ENCODE assay signal across 9 cellular contexts in genomic region chr3:16515885-16516420, GRCh38. TPM values are rescaled to one million over a fixed set of nuclear protein-coding genes. Genes with fewer than 3 reads are reported as not detected.
DNase-seq lines count a peak whose midpoint lies in the region; ATAC-seq and TF ChIP-seq lines count a peak whose summit lies in the region.
"Had no signal": no experiment of that assay in that cellular context is flagged by ENCODE, and none has a peak within 500 bp of the region (broad histone marks: within the 10 kb centered on the region; RNA-seq: fewer than 3 reads in every experiment).

No MANE protein-coding gene starts in this region.

- intact Hi-C loops in spleen (cut with DNase I; ENCODE audit: low total_unique reads), result no loop called here

- H3K4me3 ChIP-seq in spleen, result peak overlapping the region in 1 of 8 donors; percentile 95

- H3K27me3 Mint-ChIP-seq in activated CD8-positive, alpha-beta memory T cell treated with anti-CD3 and anti-CD28 coated beads, Interleukin-2, amount 10 ng/mL, durations not matched to agents 7 days and 5 days, result no peaks in the 10 kb centered on the region
- H3K27me3 Mint-ChIP-seq in activated naive CD8-positive, alpha-beta T cell treated with anti-CD3 and anti-CD28 coated beads, Interleukin-2, amount 50 U/mL, for 24 hours, result no peaks in the 10 kb centered on the region

- no peak for TF ChIP-seq CTCF in spleen (IDR thresholded peaks at IDR 0.05 in 8 of 11, conservative IDR thresholded peaks at IDR 0.05 in 3 of 11)

- H3K27ac Mint-ChIP-seq in activated CD8-positive, alpha-beta memory T cell treated with anti-CD3 and anti-CD28 coated beads, Interleukin-2, amount 10 ng/mL, durations not matched to agents 7 days and 5 days, result peak overlapping the region; percentile 86
- peak overlapping the region; percentile 81 for H3K27ac Mint-ChIP-seq in activated naive CD8-positive, alpha-beta T cell treated with anti-CD3 and anti-CD28 coated beads, Interleukin-2, amount 50 U/mL, for 24 hours

- no peaks in the 10 kb centered on the region for H3K27me3 ChIP-seq in spleen (replicated peaks in 1 of 7)

- DNase-seq in activated CD8-positive, alpha-beta memory T cell treated with anti-CD3 and anti-CD28 coated beads, Interleukin-2, amount 10 ng/mL, durations not matched to agents 7 days and 5 days, result no peak
- DNase-seq in activated CD8-positive, alpha-beta memory T cell treated with anti-CD3 and anti-CD28 coated beads for 24 hours, result no peak
- DNase-seq in activated naive CD8-positive, alpha-beta T cell treated with anti-CD3 and anti-CD28 coated beads, Interleukin-2, amount 50 U/mL, for 24 hours, result no peak
- no peak for DNase-seq in spleen
- DNase-seq in stimulated activated CD4-positive, alpha-beta T cell treated with anti-CD3 and anti-CD28 coated beads, Interleukin-2, amount 100 ng/mL, for 24 hours, result no peak
- no peak for DNase-seq in HPDE6-E6E7 (ENCODE audit: extremely low spot score)
- no peak for DNase-seq in SKM-1 (lab: John Stamatoyannopoulos, UW; ENCODE audit: unreplicated experiment)
- DNase-seq: NCI-H2171 had no signal

- CTCF ChIA-PET in activated CD8-positive, alpha-beta memory T cell treated with anti-CD3 and anti-CD28 coated beads, Interleukin-2, amount 10 ng/mL, durations not matched to agents 7 days and 5 days (lab: Charles Lee), result interaction anchor here (1.2 to 2.2 kb wide), 9 partner anchors 9 to 251 kb away, joined by 3 to 6 read pairs (median 4); partner anchors contain the start of genes DPH3 and OXNAD1

- H3K9me3 ChIP-seq in spleen, result no peaks in the 10 kb centered on the region

- peaks cover 29 to 96% (median 71%) of the 10 kb centered on the region in 6 donors for H3K4me1 ChIP-seq in spleen

- ATAC-seq in activated CD8-positive, alpha-beta memory T cell treated with anti-CD3 and anti-CD28 coated beads, Interleukin-2, amount 10 ng/mL, durations not matched to agents 7 days and 5 days, result no peak
- peak; percentile 13 for ATAC-seq in HG03159 (IDR thresholded peaks at IDR 0.05; ENCODE audit: unreplicated experiment)
- ATAC-seq in activated naive CD8-positive, alpha-beta T cell treated with anti-CD3 and anti-CD28 coated beads, Interleukin-2, amount 50 U/mL, for 24 hours, result no peak

- peaks cover 32% of the 10 kb centered on the region for H3K36me3 Mint-ChIP-seq in activated CD8-positive, alpha-beta memory T cell treated with anti-CD3 and anti-CD28 coated beads, Interleukin-2, amount 10 ng/mL, durations not matched to agents 7 days and 5 days
- H3K36me3 Mint-ChIP-seq in activated naive CD8-positive, alpha-beta T cell treated with anti-CD3 and anti-CD28 coated beads, Interleukin-2, amount 50 U/mL, for 24 hours (ENCODE audit: low read depth), result peaks cover 17% of the 10 kb centered on the region

- H3K9me3 Mint-ChIP-seq in activated CD8-positive, alpha-beta memory T cell treated with anti-CD3 and anti-CD28 coated beads, Interleukin-2, amount 10 ng/mL, durations not matched to agents 7 days and 5 days (ENCODE audit: low read depth), result peaks cover 17% of the 10 kb centered on the region
- H3K9me3 Mint-ChIP-seq in activated naive CD8-positive, alpha-beta T cell treated with anti-CD3 and anti-CD28 coated beads, Interleukin-2, amount 50 U/mL, for 24 hours, result peaks cover 13% of the 10 kb centered on the region

- WGBS in spleen, 5 donors, result 38 to 44% (median 41%) methylated on average over 10 to 11 of the region's 11 CpGs

- H3K27ac ChIP-seq in spleen, result peak overlapping the region; percentile 5 to 93 (median 59)

- no peaks in the 10 kb centered on the region for H3K36me3 ChIP-seq in spleen

- H3K4me3 Mint-ChIP-seq in activated CD8-positive, alpha-beta memory T cell treated with anti-CD3 and anti-CD28 coated beads, Interleukin-2, amount 10 ng/mL, durations not matched to agents 7 days and 5 days, result peak overlapping the region; percentile 100
- H3K4me3 Mint-ChIP-seq in activated naive CD8-positive, alpha-beta T cell treated with anti-CD3 and anti-CD28 coated beads, Interleukin-2, amount 50 U/mL, for 24 hours, result peak overlapping the region; percentile 98

- H3K4me1 Mint-ChIP-seq in activated CD8-positive, alpha-beta memory T cell treated with anti-CD3 and anti-CD28 coated beads, Interleukin-2, amount 10 ng/mL, durations not matched to agents 7 days and 5 days, result peaks cover 66% of the 10 kb centered on the region
- H3K4me1 Mint-ChIP-seq in activated naive CD8-positive, alpha-beta T cell treated with anti-CD3 and anti-CD28 coated beads, Interleukin-2, amount 50 U/mL, for 24 hours, result peaks cover 83% of the 10 kb centered on the region

- no peak for TF ChIP-seq POLR2A in spleen (IDR thresholded peaks at IDR 0.05)

RNA-seq across cellular contexts. Expression of gene RFTN1, which starts 2.5 kb away (rescaled TPM):
- total RNA-seq in activated CD8-positive, alpha-beta memory T cell treated with anti-CD3 and anti-CD28 coated beads, Interleukin-2, amount 10 ng/mL, durations not matched to agents 7 days and 5 days, result 10 to 100 TPM; 78.0 to 96.7 TPM
- total RNA-seq in spleen, result 100 to 1,000 TPM in 1 of 7 donors, 10 to 100 TPM in 6; 57.0 to 106 (median 82.2) TPM
- polyA plus RNA-seq in spleen, result 10 to 100 TPM; 30.4 to 58.2 (median 38.0) TPM
